18 cellular contexts compared by ENCODE assay signal in genomic region chr22:49281467-49282340, GRCh38.
DNase-seq lines count a peak whose midpoint lies in the region; ATAC-seq and TF ChIP-seq lines count a peak whose summit lies in the region.
"Had no signal": no experiment of that assay in that cellular context is flagged by ENCODE, and none has a peak within 500 bp of the region (broad histone marks: within the 10 kb centered on the region; RNA-seq: fewer than 3 reads in every experiment).

No MANE protein-coding gene starts in this region.

- H3K9me3 Mint-ChIP-seq in endodermal cell = no peaks in the 10 kb centered on the region

- no peak for TF ChIP-seq POLR2A in spleen (IDR thresholded peaks at IDR 0.05)

- H3K36me3 ChIP-seq in MG63 (no peaks in the 10 kb centered on the region), spleen (no peaks in the 10 kb centered on the region), endodermal cell (ENCODE audit: control insufficient read depth, insufficient read depth, low read length) (no peaks in the 10 kb centered on the region)
- H3K36me3 ChIP-seq: SJSA1 had no signal

- in situ Hi-C loops in Caki2 (cut with HindIII; ENCODE audit: low pct_unique_long_range_greater_than_20kb, low sequenced_read_pairs) = no loop called here

- H3K4me1 ChIP-seq in spleen (no peaks in the 10 kb centered on the region), endodermal cell (ENCODE audit: control insufficient read depth, insufficient read depth, low read length) (no peaks in the 10 kb centered on the region)
- H3K4me1 ChIP-seq: SJSA1 had no signal

- H3K27me3 ChIP-seq in MG63 (peaks cover 56% of the 10 kb centered on the region), spleen (replicated peaks in 1 of 7) (peaks cover 0 to 70% (median 0%) of the 10 kb centered on the region in 7 donors), endodermal cell (ENCODE audit: control insufficient read depth, insufficient read depth, low read length, poor library complexity, severe bottlenecking) (no peaks in the 10 kb centered on the region)
- H3K27me3 ChIP-seq: SJSA1 had no signal

- H3K27ac ChIP-seq in spleen (no peak overlapping the region), endodermal cell (ENCODE audit: low read depth, low read length) (no peak overlapping the region)
- H3K27ac ChIP-seq: SJSA1 had no signal

- TF ChIP-seq CTCF in spleen (IDR thresholded peaks at IDR 0.05 in 8 of 11, conservative IDR thresholded peaks at IDR 0.05 in 3 of 11) (no peak), endodermal cell (conservative IDR thresholded peaks at IDR 0.05) (no peak)

- WGBS in spleen, 5 donors = 63 to 83% (median 76%) methylated on average over 14 of the region's 14 CpGs
- WGBS in endodermal cell (ENCODE audit: insufficient coverage in 1 of 2, insufficient read length in 1 of 2), 2 experiments = 79 to 82% methylated on average over 13 to 14 of the region's 14 CpGs

- no peak overlapping the region for H3K9ac ChIP-seq in endodermal cell (ENCODE audit: extremely low read depth, low read length, poor library complexity, severe bottlenecking)

- no peak overlapping the region for H3K4me3 Mint-ChIP-seq in endodermal cell
- H3K4me3 Mint-ChIP-seq: CD8-positive, alpha-beta T cell had no signal

- H3K4me3 ChIP-seq in MG63 (no peak overlapping the region), spleen (no peak overlapping the region), endodermal cell (ENCODE audit: low read length) (no peak overlapping the region)
- H3K4me3 ChIP-seq: SJSA1 had no signal

- peaks cover 2% of the 10 kb centered on the region for H3K27me3 Mint-ChIP-seq in endodermal cell (ENCODE audit: insufficient read depth)

- no peaks in the 10 kb centered on the region for H3K9me3 ChIP-seq in MG63
- H3K9me3 ChIP-seq in spleen = peaks cover 0 to 25% (median 8%) of the 10 kb centered on the region in 8 donors
- no peaks in the 10 kb centered on the region for H3K9me3 ChIP-seq in endodermal cell (ENCODE audit: control insufficient read depth, low read length)

- H3K4me1 Mint-ChIP-seq in endodermal cell = no peaks in the 10 kb centered on the region
- H3K4me1 Mint-ChIP-seq: IgD-negative memory B cell had no signal

- peak; percentile 64 for DNase-seq in Caki2 (ENCODE audit: low read depth)
- DNase-seq in MG63 = peak; percentile 53
- peak; percentile 32 for DNase-seq in astrocyte of the hippocampus (ENCODE audit: low read depth, low spot score)
- DNase-seq in spleen = peak; percentile 8
- no peak for DNase-seq in endodermal cell
- no peak for DNase-seq in T-helper 2 cell
- DNase-seq: CD8-positive, alpha-beta T cell; DMS 273 treated with DMSO at 0.1 percent for 48 hours; GF-D8; MV-4-11; NCI-H1417 treated with DMSO at 0.1 percent for 48 hours; NCI-H1930; NCI-H2171 treated with DMSO at 0.1 percent for 48 hours; NCI-H446 treated with DMSO at 0.1 percent for 48 hours; NK-92 treated with Interleukin-12 subunit alpha and Interleukin-12 subunit beta, amount 100 ng/mL, for 24 hours had no signal

- intact Hi-C loops in spleen (cut with DNase I; ENCODE audit: low total_unique reads) = no loop called here

- H3K27ac Mint-ChIP-seq in endodermal cell = no peak overlapping the region
- H3K27ac Mint-ChIP-seq: CD8-positive, alpha-beta T cell; IgD-negative memory B cell had no signal

- H3K36me3 Mint-ChIP-seq in endodermal cell (ENCODE audit: low read depth) = no peaks in the 10 kb centered on the region
- H3K36me3 Mint-ChIP-seq: CD8-positive, alpha-beta T cell; IgD-negative memory B cell had no signal

- no peak for ATAC-seq in GM21717 (IDR thresholded peaks at IDR 0.05; ENCODE audit: unreplicated experiment)
- ATAC-seq: CD8-positive, alpha-beta T cell had no signal

Comparison
In these comparisons a context has a peak if more than half of its experiments do, and no peak if none do; other contexts are left out.
1. DNase-seq: peak in Caki2 (single experiment), MG63 (single experiment), astrocyte of the hippocampus (single experiment) and spleen (single experiment); none in endodermal cell (single experiment) and T-helper 2 cell (0 of 5).